Comparison of ENCODE assay signal across 14 cellular contexts in genomic region chr4:1691737-1692373, GRCh38. TPM values are rescaled to one million over a fixed set of nuclear protein-coding genes. Genes with fewer than 3 reads are reported as not detected.
DNase-seq lines count a peak whose midpoint lies in the region; ATAC-seq and TF ChIP-seq lines count a peak whose summit lies in the region.
"Had no signal": no experiment of that assay in that cellular context is flagged by ENCODE, and none has a peak within 500 bp of the region (broad histone marks: within the 10 kb centered on the region; RNA-seq: fewer than 3 reads in every experiment).

No MANE protein-coding gene starts in this region.

- peaks cover 3 to 5% (median 4%) of the 10 kb centered on the region in 4 donors for H3K4me1 Mint-ChIP-seq in CD4-positive, CD25-positive, alpha-beta regulatory T cell
- H3K4me1 Mint-ChIP-seq in endodermal cell, result no peaks in the 10 kb centered on the region

- no peak for DNase-seq in CD4-positive, CD25-positive, alpha-beta regulatory T cell
- DNase-seq in endodermal cell (no peak), NCI-H82 treated with DMSO at 0.1 percent for 48 hours (lab: John Stamatoyannopoulos, UW; ENCODE audit: unreplicated experiment) (no peak), esophagus muscularis mucosa (ENCODE audit: extremely low spot score) (no peak)
- DNase-seq: COR-L47, DMS 273 treated with DMSO at 0.1 percent for 48 hours, DND-41, H7, HFFc6, KBM-7, MV-4-11, NCI-H1694 treated with DMSO at 0.1 percent for 48 hours, Right ventricle myocardium superior had no signal

- no peak for TF ChIP-seq CTCF in endodermal cell (conservative IDR thresholded peaks at IDR 0.05)
- no peak for TF ChIP-seq CTCF in esophagus muscularis mucosa (IDR thresholded peaks at IDR 0.05)

- H3K27ac ChIP-seq in CD4-positive, CD25-positive, alpha-beta regulatory T cell (ENCODE audit: insufficient read depth, low read length, poor library complexity, severe bottlenecking), result no peak overlapping the region
- no peak overlapping the region for H3K27ac ChIP-seq in endodermal cell (ENCODE audit: low read depth, low read length)
- H3K27ac ChIP-seq in esophagus muscularis mucosa (replicated peaks in 1 of 4), result no peak overlapping the region

- 88 to 91% methylated on average over 9 of the region's 9 CpGs for WGBS in endodermal cell (ENCODE audit: insufficient coverage in 1 of 2, insufficient read length in 1 of 2), 2 experiments
- WGBS in esophagus muscularis mucosa, result 77% methylated on average over 9 of the region's 9 CpGs

- H3K4me3 Mint-ChIP-seq in CD4-positive, CD25-positive, alpha-beta regulatory T cell, result no peak overlapping the region
- no peak overlapping the region for H3K4me3 Mint-ChIP-seq in endodermal cell
- H3K4me3 Mint-ChIP-seq: B cell, HFFc6 had no signal

- no peak for ATAC-seq in CD4-positive, CD25-positive, alpha-beta regulatory T cell (ENCODE audit: low read depth in 2 of 2)

- H3K27me3 Mint-ChIP-seq in CD4-positive, CD25-positive, alpha-beta regulatory T cell, result no peaks in the 10 kb centered on the region
- no peaks in the 10 kb centered on the region for H3K27me3 Mint-ChIP-seq in endodermal cell (ENCODE audit: insufficient read depth)
- H3K27me3 Mint-ChIP-seq: B cell had no signal

- no peak overlapping the region for H3K9ac ChIP-seq in endodermal cell (ENCODE audit: extremely low read depth, low read length, poor library complexity, severe bottlenecking)

- H3K9me3 Mint-ChIP-seq in CD4-positive, CD25-positive, alpha-beta regulatory T cell, result no peaks in the 10 kb centered on the region
- no peaks in the 10 kb centered on the region for H3K9me3 Mint-ChIP-seq in endodermal cell
- H3K9me3 Mint-ChIP-seq: HFFc6 had no signal

- H3K9me3 ChIP-seq in CD4-positive, CD25-positive, alpha-beta regulatory T cell (ENCODE audit: control insufficient read depth in 2 of 2, low read length in 2 of 2), result no peaks in the 10 kb centered on the region
- H3K9me3 ChIP-seq in endodermal cell (ENCODE audit: control insufficient read depth, low read length) (no peaks in the 10 kb centered on the region), esophagus muscularis mucosa (no peaks in the 10 kb centered on the region)

- peaks cover 49% of the 10 kb centered on the region for H3K36me3 ChIP-seq in CD4-positive, CD25-positive, alpha-beta regulatory T cell (ENCODE audit: control insufficient read depth, insufficient read depth, low read length)
- H3K36me3 ChIP-seq in endodermal cell (ENCODE audit: control insufficient read depth, insufficient read depth, low read length) (peaks cover 69% of the 10 kb centered on the region), esophagus muscularis mucosa (peaks cover 41 to 69% (median 59%) of the 10 kb centered on the region in 4 donors)

- peak overlapping the region in 2 of 3 donors; percentile 25 to 71 for H3K27ac Mint-ChIP-seq in CD4-positive, CD25-positive, alpha-beta regulatory T cell
- peak overlapping the region; percentile 52 for H3K27ac Mint-ChIP-seq in endodermal cell
- H3K27ac Mint-ChIP-seq: B cell, HFFc6 had no signal

- H3K4me3 ChIP-seq in CD4-positive, CD25-positive, alpha-beta regulatory T cell (ENCODE audit: low read depth, low read length), result no peak overlapping the region
- H3K4me3 ChIP-seq in endodermal cell (ENCODE audit: low read length) (no peak overlapping the region), esophagus muscularis mucosa (no peak overlapping the region)

- no peak for TF ChIP-seq POLR2A in esophagus muscularis mucosa (IDR thresholded peaks at IDR 0.05; ENCODE audit: low read depth)

- TF ChIP-seq EP300 in esophagus muscularis mucosa (IDR thresholded peaks at IDR 0.05), result no peak

- peaks cover 25% of the 10 kb centered on the region for H3K36me3 Mint-ChIP-seq in CD4-positive, CD25-positive, alpha-beta regulatory T cell
- peaks cover 58% of the 10 kb centered on the region for H3K36me3 Mint-ChIP-seq in endodermal cell (ENCODE audit: low read depth)

- no peaks in the 10 kb centered on the region for H3K27me3 ChIP-seq in CD4-positive, CD25-positive, alpha-beta regulatory T cell (ENCODE audit: control insufficient read depth, insufficient read depth, low read length)
- H3K27me3 ChIP-seq in endodermal cell (ENCODE audit: control insufficient read depth, insufficient read depth, low read length, poor library complexity, severe bottlenecking), result no peaks in the 10 kb centered on the region
- no peaks in the 10 kb centered on the region for H3K27me3 ChIP-seq in esophagus muscularis mucosa

- H3K4me1 ChIP-seq in CD4-positive, CD25-positive, alpha-beta regulatory T cell (ENCODE audit: control insufficient read depth, insufficient read depth, low read length, poor library complexity, severe bottlenecking), result peaks cover 4% of the 10 kb centered on the region
- no peaks in the 10 kb centered on the region for H3K4me1 ChIP-seq in endodermal cell (ENCODE audit: control insufficient read depth, insufficient read depth, low read length)
- H3K4me1 ChIP-seq in esophagus muscularis mucosa, result no peaks in the 10 kb centered on the region

- intact Hi-C loops in esophagus muscularis mucosa (cut with DNase I), result no loop called here

RNA-seq across cellular contexts. Expression of gene FAM53A, which starts 7.7 kb away (rescaled TPM):
- 1.8 TPM for total RNA-seq in CD4-positive, CD25-positive, alpha-beta regulatory T cell
- polyA plus RNA-seq in CD4-positive, CD25-positive, alpha-beta regulatory T cell, result 1 to 10 TPM in 3 of 4 donors, under 1 TPM in 1; 0.76 to 3.6 (median 1.8) TPM
- total RNA-seq in endodermal cell (1 to 10 TPM; 3.7 to 4.9 TPM), esophagus muscularis mucosa (10 to 100 TPM in 1 of 4 donors, 1 to 10 TPM in 3; 5.2 to 13.3 (median 8.9) TPM)
- 3.0 TPM for polyA plus RNA-seq in endodermal cell (2013, experiment 1 of 2)
- 3.6 TPM for polyA plus RNA-seq in endodermal cell (2013, experiment 2 of 2)

RNA-seq across cellular contexts. Expression of gene SLBP, which starts 20.3 kb away (rescaled TPM):
- 36.7 TPM for total RNA-seq in CD4-positive, CD25-positive, alpha-beta regulatory T cell
- 10 to 100 TPM; 74.7 to 83.8 (median 78.3) TPM for polyA plus RNA-seq in CD4-positive, CD25-positive, alpha-beta regulatory T cell
- 10 to 100 TPM; 52.1 to 60.7 TPM for total RNA-seq in endodermal cell
- polyA plus RNA-seq in endodermal cell (2013, experiment 1 of 2), result 50.7 TPM
- 48.2 TPM for polyA plus RNA-seq in endodermal cell (2013, experiment 2 of 2)
- total RNA-seq in esophagus muscularis mucosa, result 10 to 100 TPM; 41.5 to 56.1 (median 45.5) TPM

RNA-seq across cellular contexts. Expression of gene TMEM129, which starts 29.3 kb away (rescaled TPM):
- 19.6 TPM for total RNA-seq in CD4-positive, CD25-positive, alpha-beta regulatory T cell
- polyA plus RNA-seq in CD4-positive, CD25-positive, alpha-beta regulatory T cell, result 10 to 100 TPM; 29.4 to 33.9 (median 31.0) TPM
- total RNA-seq in endodermal cell (10 to 100 TPM; 33.6 to 41.7 TPM), esophagus muscularis mucosa (100 to 1,000 TPM in 1 of 4 donors, 10 to 100 TPM in 3; 59.3 to 101 (median 72.6) TPM)
- polyA plus RNA-seq in endodermal cell (2013, experiment 1 of 2), result 32.2 TPM
- polyA plus RNA-seq in endodermal cell (2013, experiment 2 of 2), result 32.2 TPM

RNA-seq across cellular contexts. Expression of gene TACC3, which starts 29.5 kb away (rescaled TPM):
- total RNA-seq in CD4-positive, CD25-positive, alpha-beta regulatory T cell, result 111 TPM
- polyA plus RNA-seq in CD4-positive, CD25-positive, alpha-beta regulatory T cell, result 10 to 100 TPM; 62.0 to 72.9 (median 66.6) TPM
- total RNA-seq in endodermal cell (100 to 1,000 TPM; 113 to 182 TPM), esophagus muscularis mucosa (1 to 10 TPM; 2.5 to 8.8 (median 5.8) TPM)
- 142 TPM for polyA plus RNA-seq in endodermal cell (2013, experiment 1 of 2)
- 150 TPM for polyA plus RNA-seq in endodermal cell (2013, experiment 2 of 2)
